9 cellular contexts compared by ENCODE assay signal in genomic region chr11:8267831-8268529, GRCh38.
DNase-seq lines count a peak whose midpoint lies in the region; ATAC-seq lines count a peak whose summit lies in the region.
"Had no signal": no experiment of that assay in that cellular context is flagged by ENCODE, and none has a peak within 500 bp of the region (broad histone marks: within the 10 kb centered on the region; RNA-seq: fewer than 3 reads in every experiment).

No MANE protein-coding gene starts in this region.

- H3K27ac Mint-ChIP-seq in activated naive CD4-positive, alpha-beta T cell treated with anti-CD3 and anti-CD28 coated beads, Interleukin-2, amount 10 ng/mL, durations not matched to agents 7 days and 5 days: no peak overlapping the region
- H3K27ac Mint-ChIP-seq: CD4-positive, CD25-positive, alpha-beta regulatory T cell had no signal

- peaks cover 12% of the 10 kb centered on the region for H3K4me1 Mint-ChIP-seq in activated naive CD4-positive, alpha-beta T cell treated with anti-CD3 and anti-CD28 coated beads, Interleukin-2, amount 10 ng/mL, durations not matched to agents 7 days and 5 days

- no peaks in the 10 kb centered on the region for H3K9me3 Mint-ChIP-seq in activated naive CD4-positive, alpha-beta T cell treated with anti-CD3 and anti-CD28 coated beads, Interleukin-2, amount 10 ng/mL, durations not matched to agents 7 days and 5 days

- H3K4me3 Mint-ChIP-seq in activated naive CD4-positive, alpha-beta T cell treated with anti-CD3 and anti-CD28 coated beads, Interleukin-2, amount 10 ng/mL, durations not matched to agents 7 days and 5 days: no peak overlapping the region

- CTCF ChIA-PET in activated naive CD4-positive, alpha-beta T cell treated with anti-CD3 and anti-CD28 coated beads, Interleukin-2, amount 10 ng/mL, durations not matched to agents 7 days and 5 days (lab: Charles Lee): no interaction called here

- DNase-seq in NCI-H2171 treated with DMSO at 0.1 percent for 48 hours (lab: John Stamatoyannopoulos, UW): peak; percentile 29
- DNase-seq in NCI-H2171 (lab: John Stamatoyannopoulos, UW): no peak
- DNase-seq in activated naive CD4-positive, alpha-beta T cell treated with anti-CD3 and anti-CD28 coated beads, Interleukin-2, amount 10 ng/mL, durations not matched to agents 7 days and 5 days: peak; percentile 50
- peak; percentile 42 for DNase-seq in iPS-NIHi7 (ENCODE audit: extremely low spot score)
- peak; percentile 28 for DNase-seq in stimulated activated CD8-positive, alpha-beta memory T cell treated with anti-CD3 and anti-CD28 coated beads, Interleukin-4, amount 100 ng/mL, for 48 hours
- DNase-seq in DMS114 treated with DMSO at 0.1 percent for 48 hours (lab: John Stamatoyannopoulos, UW; ENCODE audit: unreplicated experiment): no peak

- H3K27me3 Mint-ChIP-seq in activated naive CD4-positive, alpha-beta T cell treated with anti-CD3 and anti-CD28 coated beads, Interleukin-2, amount 10 ng/mL, durations not matched to agents 7 days and 5 days: peaks cover 96% of the 10 kb centered on the region

- no peak for ATAC-seq in HG02623 (IDR thresholded peaks at IDR 0.05; ENCODE audit: unreplicated experiment)
- ATAC-seq in HG03571 (IDR thresholded peaks at IDR 0.05; ENCODE audit: unreplicated experiment): no peak

- H3K36me3 Mint-ChIP-seq in activated naive CD4-positive, alpha-beta T cell treated with anti-CD3 and anti-CD28 coated beads, Interleukin-2, amount 10 ng/mL, durations not matched to agents 7 days and 5 days: no peaks in the 10 kb centered on the region
- H3K36me3 Mint-ChIP-seq: CD4-positive, CD25-positive, alpha-beta regulatory T cell had no signal

Comparison
In these comparisons a context has a peak if more than half of its experiments do, and no peak if none do; other contexts are left out.
1. DNase-seq: peak in NCI-H2171 treated with DMSO at 0.1 percent for 48 hours (single experiment), activated naive CD4-positive, alpha-beta T cell treated with anti-CD3 and anti-CD28 coated beads, Interleukin-2, amount 10 ng/mL, durations not matched to agents 7 days and 5 days (single experiment), iPS-NIHi7 (single experiment) and stimulated activated CD8-positive, alpha-beta memory T cell treated with anti-CD3 and anti-CD28 coated beads, Interleukin-4, amount 100 ng/mL, for 48 hours (single experiment); none in NCI-H2171 (single experiment) and DMS114 treated with DMSO at 0.1 percent for 48 hours (single experiment).